Comparison of ENCODE assay signal across 1 cellular context in the genomic region with DNA sequence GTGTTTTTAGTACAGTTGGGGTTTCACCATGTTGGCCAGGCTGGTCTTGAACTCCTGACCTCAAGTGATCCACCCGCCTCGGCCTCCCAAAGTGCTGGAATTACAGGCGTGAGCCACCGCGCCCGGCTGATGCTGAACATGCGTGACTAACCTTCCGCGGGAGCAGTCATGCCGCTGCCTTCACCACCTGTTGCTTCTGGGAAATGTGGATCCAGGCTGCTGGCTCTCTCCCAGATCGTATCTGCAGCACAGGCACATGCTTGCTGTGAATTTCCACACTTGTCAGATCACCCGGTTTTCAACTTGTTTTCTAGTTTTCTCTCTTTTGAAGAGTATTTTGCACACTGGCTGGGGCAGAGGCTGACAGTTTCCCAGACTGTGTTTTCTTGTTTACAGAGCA.
A peak's percentile ranks its signal among the peaks of the same experiment; 100 is the strongest.
TF ChIP-seq lines count a peak whose summit lies in the region.

No MANE protein-coding gene starts in this region.

TF ChIP-seq in HepG2, 621 proteins besides CTCF, POLR2A, EP300 and RAD21:
- TF ChIP-seq, protein P1, sequence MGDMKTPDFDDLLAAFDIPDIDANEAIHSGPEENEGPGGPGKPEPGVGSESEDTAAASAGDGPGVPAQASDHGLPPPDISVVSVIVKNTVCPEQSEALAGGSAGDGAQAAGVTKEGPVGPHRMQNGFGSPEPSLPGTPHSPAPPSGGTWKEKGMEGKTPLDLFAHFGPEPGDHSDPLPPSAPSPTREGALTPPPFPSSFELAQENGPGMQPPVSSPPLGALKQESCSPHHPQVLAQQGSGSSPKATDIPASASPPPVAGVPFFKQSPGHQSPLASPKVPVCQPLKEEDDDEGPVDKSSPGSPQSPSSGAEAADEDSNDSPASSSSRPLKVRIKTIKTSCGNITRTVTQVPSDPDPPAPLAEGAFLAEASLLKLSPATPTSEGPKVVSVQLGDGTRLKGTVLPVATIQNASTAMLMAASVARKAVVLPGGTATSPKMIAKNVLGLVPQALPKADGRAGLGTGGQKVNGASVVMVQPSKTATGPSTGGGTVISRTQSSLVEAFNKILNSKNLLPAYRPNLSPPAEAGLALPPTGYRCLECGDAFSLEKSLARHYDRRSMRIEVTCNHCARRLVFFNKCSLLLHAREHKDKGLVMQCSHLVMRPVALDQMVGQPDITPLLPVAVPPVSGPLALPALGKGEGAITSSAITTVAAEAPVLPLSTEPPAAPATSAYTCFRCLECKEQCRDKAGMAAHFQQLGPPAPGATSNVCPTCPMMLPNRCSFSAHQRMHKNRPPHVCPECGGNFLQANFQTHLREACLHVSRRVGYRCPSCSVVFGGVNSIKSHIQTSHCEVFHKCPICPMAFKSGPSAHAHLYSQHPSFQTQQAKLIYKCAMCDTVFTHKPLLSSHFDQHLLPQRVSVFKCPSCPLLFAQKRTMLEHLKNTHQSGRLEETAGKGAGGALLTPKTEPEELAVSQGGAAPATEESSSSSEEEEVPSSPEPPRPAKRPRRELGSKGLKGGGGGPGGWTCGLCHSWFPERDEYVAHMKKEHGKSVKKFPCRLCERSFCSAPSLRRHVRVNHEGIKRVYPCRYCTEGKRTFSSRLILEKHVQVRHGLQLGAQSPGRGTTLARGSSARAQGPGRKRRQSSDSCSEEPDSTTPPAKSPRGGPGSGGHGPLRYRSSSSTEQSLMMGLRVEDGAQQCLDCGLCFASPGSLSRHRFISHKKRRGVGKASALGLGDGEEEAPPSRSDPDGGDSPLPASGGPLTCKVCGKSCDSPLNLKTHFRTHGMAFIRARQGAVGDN (CRISPR knock-in tag; IDR thresholded peaks at IDR 0.05) = peak; percentile 28; the same call in 1 of the 2 replicates
- TF ChIP-seq, protein P2, sequence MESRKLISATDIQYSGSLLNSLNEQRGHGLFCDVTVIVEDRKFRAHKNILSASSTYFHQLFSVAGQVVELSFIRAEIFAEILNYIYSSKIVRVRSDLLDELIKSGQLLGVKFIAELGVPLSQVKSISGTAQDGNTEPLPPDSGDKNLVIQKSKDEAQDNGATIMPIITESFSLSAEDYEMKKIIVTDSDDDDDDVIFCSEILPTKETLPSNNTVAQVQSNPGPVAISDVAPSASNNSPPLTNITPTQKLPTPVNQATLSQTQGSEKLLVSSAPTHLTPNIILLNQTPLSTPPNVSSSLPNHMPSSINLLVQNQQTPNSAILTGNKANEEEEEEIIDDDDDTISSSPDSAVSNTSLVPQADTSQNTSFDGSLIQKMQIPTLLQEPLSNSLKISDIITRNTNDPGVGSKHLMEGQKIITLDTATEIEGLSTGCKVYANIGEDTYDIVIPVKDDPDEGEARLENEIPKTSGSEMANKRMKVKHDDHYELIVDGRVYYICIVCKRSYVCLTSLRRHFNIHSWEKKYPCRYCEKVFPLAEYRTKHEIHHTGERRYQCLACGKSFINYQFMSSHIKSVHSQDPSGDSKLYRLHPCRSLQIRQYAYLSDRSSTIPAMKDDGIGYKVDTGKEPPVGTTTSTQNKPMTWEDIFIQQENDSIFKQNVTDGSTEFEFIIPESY (CRISPR knock-in tag; IDR thresholded peaks at IDR 0.05) = peak; percentile 86
